Comparison of ENCODE assay signal across 25 cellular contexts in genomic region chr17:8386841-8387240, GRCh38. TPM values are rescaled to one million over a fixed set of nuclear protein-coding genes. Genes with fewer than 3 reads are reported as not detected.
DNase-seq lines count a peak whose midpoint lies in the region; ATAC-seq and TF ChIP-seq lines count a peak whose summit lies in the region.
"Had no signal": no experiment of that assay in that cellular context is flagged by ENCODE, and none has a peak within 500 bp of the region (broad histone marks: within the 10 kb centered on the region; RNA-seq: fewer than 3 reads in every experiment).

No MANE protein-coding gene starts in this region.

- H3K27ac Mint-ChIP-seq in CD4-positive, CD25-positive, alpha-beta regulatory T cell: peak overlapping the region in 1 of 3 donors; percentile 64
- peak overlapping the region in 6 of 9 donors; percentile 23 to 74 (median 40) for H3K27ac Mint-ChIP-seq in naive thymus-derived CD4-positive, alpha-beta T cell

- H3K36me3 Mint-ChIP-seq in CD4-positive, CD25-positive, alpha-beta regulatory T cell: peaks cover 5% of the 10 kb centered on the region
- peaks cover 3 to 12% (median 5%) of the 10 kb centered on the region in 5 donors for H3K36me3 Mint-ChIP-seq in naive thymus-derived CD4-positive, alpha-beta T cell

- peaks cover 13% of the 10 kb centered on the region for H3K4me1 ChIP-seq in CD4-positive, CD25-positive, alpha-beta regulatory T cell (ENCODE audit: control insufficient read depth, insufficient read depth, low read length, poor library complexity, severe bottlenecking)
- H3K4me1 ChIP-seq in naive thymus-derived CD4-positive, alpha-beta T cell (ENCODE audit: control insufficient read depth in 2 of 2, insufficient read depth in 2 of 2, low read length in 2 of 2): peaks cover 9 to 25% of the 10 kb centered on the region in 2 donors
- H3K4me1 ChIP-seq in adrenal gland (replicated peaks in 1 of 2): peaks cover 5 to 10% of the 10 kb centered on the region in 2 donors

- peak overlapping the region; percentile 8 to 70 (median 56) for H3K4me3 Mint-ChIP-seq in CD4-positive, CD25-positive, alpha-beta regulatory T cell
- H3K4me3 Mint-ChIP-seq in naive thymus-derived CD4-positive, alpha-beta T cell: peak overlapping the region in 3 of 10 donors; percentile 4 to 53 (median 19)

- intact Hi-C loops in naive thymus-derived CD4-positive, alpha-beta T cell (cut with micrococcal nuclease): loop anchor here (10.0 kb wide), 3 partner anchors 162 to 1372 kb away; partner anchors contain the start of genes PIK3R5 (in 1 of the 2) and RNASEK (in 1 of the 2)
- intact Hi-C loops in adrenal gland (cut with DNase I): loop anchor here in 1 of 2 donors (10.0 kb wide), 1 partner anchor 358 kb away; the partner anchor contains the start of gene CCDC42
- intact Hi-C loops in Right ventricle myocardium superior (cut with DNase I): no loop called here

- H3K4me1 Mint-ChIP-seq in CD4-positive, CD25-positive, alpha-beta regulatory T cell: peaks cover 5 to 33% (median 22%) of the 10 kb centered on the region in 4 donors
- peaks cover 19 to 43% (median 33%) of the 10 kb centered on the region in 7 donors for H3K4me1 Mint-ChIP-seq in naive thymus-derived CD4-positive, alpha-beta T cell

- no peak for ATAC-seq in CD4-positive, CD25-positive, alpha-beta regulatory T cell (ENCODE audit: low read depth in 2 of 2)
- no peak for ATAC-seq in naive thymus-derived CD4-positive, alpha-beta T cell
- no peak for ATAC-seq in Right ventricle myocardium superior (ENCODE audit: poor library complexity)
- no peak for ATAC-seq in HG03175 (IDR thresholded peaks at IDR 0.05; ENCODE audit: unreplicated experiment)
- ATAC-seq: heart left ventricle, left colon had no signal

- H3K27ac ChIP-seq in CD4-positive, CD25-positive, alpha-beta regulatory T cell (ENCODE audit: insufficient read depth, low read length, poor library complexity, severe bottlenecking): no peak overlapping the region
- H3K27ac ChIP-seq in WERI-Rb-1 (0 out of 2 replicates have a peak overlapping the region, but pooled peaks have one; percentile 8), adrenal gland (no peak overlapping the region)
- H3K27ac ChIP-seq in naive thymus-derived CD4-positive, alpha-beta T cell (ENCODE audit: low read depth, low read length): no peak overlapping the region
- H3K27ac ChIP-seq: C4-2B, heart left ventricle, KMS-11, prostate gland, testis had no signal

- no peaks in the 10 kb centered on the region for H3K27me3 ChIP-seq in CD4-positive, CD25-positive, alpha-beta regulatory T cell (ENCODE audit: control insufficient read depth, insufficient read depth, low read length)
- H3K27me3 ChIP-seq in WERI-Rb-1 (ENCODE audit: insufficient read depth, low read depth, severe bottlenecking) (no peaks in the 10 kb centered on the region), adrenal gland (no peaks in the 10 kb centered on the region)
- H3K27me3 ChIP-seq in naive thymus-derived CD4-positive, alpha-beta T cell (ENCODE audit: control insufficient read depth in 2 of 2, insufficient read depth in 2 of 2, low read length in 2 of 2): no peaks in the 10 kb centered on the region
- H3K27me3 ChIP-seq: heart left ventricle, testis had no signal

- POLR2A ChIA-PET in naive thymus-derived CD4-positive, alpha-beta T cell (lab: Charles Lee): no interaction called here

- peaks cover 0 to 2% (median 0%) of the 10 kb centered on the region in 7 donors for H3K9me3 Mint-ChIP-seq in CD4-positive, CD25-positive, alpha-beta regulatory T cell
- peaks cover 0 to 7% (median 0%) of the 10 kb centered on the region in 11 donors for H3K9me3 Mint-ChIP-seq in naive thymus-derived CD4-positive, alpha-beta T cell
- H3K9me3 Mint-ChIP-seq: central memory CD8-positive, alpha-beta T cell had no signal

- no peak for TF ChIP-seq POLR2A in adrenal gland (IDR thresholded peaks at IDR 0.05)

- TF ChIP-seq CTCF in WERI-Rb-1 (IDR thresholded peaks at IDR 0.05; ENCODE audit: low read depth, low read length): no peak
- TF ChIP-seq CTCF in adrenal gland (IDR thresholded peaks at IDR 0.05): no peak

- CTCF ChIA-PET in naive thymus-derived CD4-positive, alpha-beta T cell (lab: Charles Lee): interaction anchor here (0.6 kb wide), 1 partner anchor 152 kb away, joined by 3 read pairs; no protein-coding TSS in a partner anchor

- 73 to 79% (median 75%) methylated on average over 6 of the region's 6 CpGs for WGBS in adrenal gland, 4 donors

- H3K36me3 ChIP-seq in CD4-positive, CD25-positive, alpha-beta regulatory T cell (ENCODE audit: control insufficient read depth, insufficient read depth, low read length): peaks cover under 1% of the 10 kb centered on the region
- peaks cover 3% of the 10 kb centered on the region for H3K36me3 ChIP-seq in WERI-Rb-1
- peaks cover 0 to 4% (median 0%) of the 10 kb centered on the region in 3 experiments for H3K36me3 ChIP-seq in naive thymus-derived CD4-positive, alpha-beta T cell (ENCODE audit: control insufficient read depth in 2 of 3, insufficient read depth in 3 of 3, low read length in 3 of 3)
- H3K36me3 ChIP-seq in adrenal gland (replicated peaks in 1 of 2): peaks cover 0 to 4% of the 10 kb centered on the region in 2 donors
- H3K36me3 ChIP-seq: prostate gland had no signal

- no peak overlapping the region for H3K4me3 ChIP-seq in CD4-positive, CD25-positive, alpha-beta regulatory T cell (ENCODE audit: low read depth, low read length)
- H3K4me3 ChIP-seq in WERI-Rb-1 (ENCODE audit: low read depth, low read length): no peak overlapping the region
- H3K4me3 ChIP-seq in naive thymus-derived CD4-positive, alpha-beta T cell (ENCODE audit: low read length): no peak overlapping the region
- no peak overlapping the region for H3K4me3 ChIP-seq in adrenal gland
- H3K4me3 ChIP-seq: heart left ventricle, prostate gland, testis had no signal

- DNase-seq in CD4-positive, CD25-positive, alpha-beta regulatory T cell: no peak
- DNase-seq in HUDEP-2 (lab: John Stamatoyannopoulos, UW; ENCODE audit: unreplicated experiment in 76 of 76) (peak in 70 of 76 experiments; percentile 5 to 85 (median 61)), WERI-Rb-1 (no peak), adrenal gland (no peak), Right ventricle myocardium superior (no peak)
- DNase-seq in naive thymus-derived CD4-positive, alpha-beta T cell: no peak
- no peak for DNase-seq in activated T-cell treated with anti-CD3 and anti-CD28 coated beads, Interleukin-2, amount 50 U/mL, for 1 hour
- DNase-seq: activated CD4-positive, alpha-beta T cell treated with anti-CD3 and anti-CD28 coated beads, Interleukin-2, amount 50 U/mL, for 48 hours; activated naive CD4-positive, alpha-beta T cell; HCEC 1CT; heart left ventricle; left colon; mesenchymal stem cell; NCI-H187; NCI-H69; testis had no signal

- H3K27me3 Mint-ChIP-seq in CD4-positive, CD25-positive, alpha-beta regulatory T cell: no peaks in the 10 kb centered on the region
- peaks cover 0 to 2% (median 0%) of the 10 kb centered on the region in 5 donors for H3K27me3 Mint-ChIP-seq in naive thymus-derived CD4-positive, alpha-beta T cell
- H3K27me3 Mint-ChIP-seq: central memory CD8-positive, alpha-beta T cell had no signal

- H3K9me3 ChIP-seq in CD4-positive, CD25-positive, alpha-beta regulatory T cell (ENCODE audit: control insufficient read depth in 2 of 2, low read length in 2 of 2): no peaks in the 10 kb centered on the region
- no peaks in the 10 kb centered on the region for H3K9me3 ChIP-seq in WERI-Rb-1 (ENCODE audit: severe bottlenecking)
- no peaks in the 10 kb centered on the region for H3K9me3 ChIP-seq in naive thymus-derived CD4-positive, alpha-beta T cell (ENCODE audit: control insufficient read depth in 2 of 3, low read length in 3 of 3)
- no peaks in the 10 kb centered on the region for H3K9me3 ChIP-seq in adrenal gland (replicated peaks in 1 of 3)
- H3K9me3 ChIP-seq: heart left ventricle, prostate gland, testis had no signal

RNA-seq across cellular contexts. Expression of gene RPL26, which starts 3.8 kb away (rescaled TPM):
- 2,192 TPM for total RNA-seq in CD4-positive, CD25-positive, alpha-beta regulatory T cell
- 1,000 to 10,000 TPM; 1,483 to 1,963 (median 1,650) TPM for polyA plus RNA-seq in CD4-positive, CD25-positive, alpha-beta regulatory T cell
- 1,000 to 10,000 TPM; 2,029 to 3,298 (median 3,039) TPM for total RNA-seq in naive thymus-derived CD4-positive, alpha-beta T cell
- 1,000 to 10,000 TPM; 1,965 to 2,128 TPM for polyA plus RNA-seq in naive thymus-derived CD4-positive, alpha-beta T cell
- total RNA-seq in adrenal gland: 1,000 to 10,000 TPM; 1,250 to 3,973 (median 1,788) TPM
- 1,000 to 10,000 TPM; 1,826 to 2,993 (median 1,941) TPM for polyA plus RNA-seq in adrenal gland
- 939 TPM for total RNA-seq in Right ventricle myocardium superior

RNA-seq across cellular contexts. Expression of gene RNF222, which starts 10.8 kb away (rescaled TPM):
- total RNA-seq in CD4-positive, CD25-positive, alpha-beta regulatory T cell: 0.81 TPM
- under 1 TPM in 2 of 4 donors, not detected in 2; 0.19 to 0.27 TPM for polyA plus RNA-seq in CD4-positive, CD25-positive, alpha-beta regulatory T cell
- total RNA-seq in naive thymus-derived CD4-positive, alpha-beta T cell: 1 to 10 TPM in 1 of 5 experiments, under 1 TPM in 3, not detected in 1; 0.13 to 1.7 (median 0.52) TPM
- under 1 TPM; 0.16 to 0.35 TPM for polyA plus RNA-seq in naive thymus-derived CD4-positive, alpha-beta T cell
- total RNA-seq in adrenal gland: not detected
- polyA plus RNA-seq in adrenal gland: not detected
- not detected for total RNA-seq in Right ventricle myocardium superior
- total RNA-seq: aorta, dermis microvascular lymphatic vessel endothelial cell, heart left ventricle, left colon, prostate gland, skeletal muscle tissue had no signal
- polyA plus RNA-seq: aorta, heart left ventricle, neural cell had no signal

RNA-seq across cellular contexts. Expression of gene ODF4, which starts 47.2 kb away (rescaled TPM):
- not detected for total RNA-seq in CD4-positive, CD25-positive, alpha-beta regulatory T cell
- not detected for polyA plus RNA-seq in CD4-positive, CD25-positive, alpha-beta regulatory T cell
- not detected for total RNA-seq in naive thymus-derived CD4-positive, alpha-beta T cell
- not detected for polyA plus RNA-seq in naive thymus-derived CD4-positive, alpha-beta T cell
- total RNA-seq in adrenal gland: not detected
- polyA plus RNA-seq in adrenal gland: not detected
- total RNA-seq in Right ventricle myocardium superior: not detected
- total RNA-seq: aorta, dermis microvascular lymphatic vessel endothelial cell, heart left ventricle, left colon, prostate gland, skeletal muscle tissue had no signal
- polyA plus RNA-seq: aorta, heart left ventricle, neural cell had no signal

RNA-seq across cellular contexts. Expression of gene NDEL1, which starts 48.8 kb away (rescaled TPM):
- total RNA-seq in CD4-positive, CD25-positive, alpha-beta regulatory T cell: 240 TPM
- polyA plus RNA-seq in CD4-positive, CD25-positive, alpha-beta regulatory T cell: 10 to 100 TPM; 45.6 to 63.6 (median 54.6) TPM
- 100 to 1,000 TPM in 4 of 5 experiments, 10 to 100 TPM in 1; 72.6 to 274 (median 116) TPM for total RNA-seq in naive thymus-derived CD4-positive, alpha-beta T cell
- 10 to 100 TPM; 53.7 to 73.2 TPM for polyA plus RNA-seq in naive thymus-derived CD4-positive, alpha-beta T cell
- total RNA-seq in adrenal gland (100 to 1,000 TPM in 1 of 8 donors, 10 to 100 TPM in 7; 21.9 to 265 (median 47.0) TPM), Right ventricle myocardium superior (24.8 TPM)
- polyA plus RNA-seq in adrenal gland: 100 to 1,000 TPM in 1 of 3 donors, 10 to 100 TPM in 2; 27.0 to 108 (median 29.4) TPM

Comparison
In these comparisons a context has a peak if more than half of its experiments do, and no peak if none do; other contexts are left out.
1. DNase-seq: peak in HUDEP-2 (70 of 76); none in CD4-positive, CD25-positive, alpha-beta regulatory T cell (0 of 3), WERI-Rb-1 (single experiment), naive thymus-derived CD4-positive, alpha-beta T cell (0 of 9), adrenal gland (0 of 7), Right ventricle myocardium superior (single experiment) and activated T-cell treated with anti-CD3 and anti-CD28 coated beads, Interleukin-2, amount 50 U/mL, for 1 hour (single experiment).